Comparison of ENCODE assay signal across 1 cellular context in the genomic region with DNA sequence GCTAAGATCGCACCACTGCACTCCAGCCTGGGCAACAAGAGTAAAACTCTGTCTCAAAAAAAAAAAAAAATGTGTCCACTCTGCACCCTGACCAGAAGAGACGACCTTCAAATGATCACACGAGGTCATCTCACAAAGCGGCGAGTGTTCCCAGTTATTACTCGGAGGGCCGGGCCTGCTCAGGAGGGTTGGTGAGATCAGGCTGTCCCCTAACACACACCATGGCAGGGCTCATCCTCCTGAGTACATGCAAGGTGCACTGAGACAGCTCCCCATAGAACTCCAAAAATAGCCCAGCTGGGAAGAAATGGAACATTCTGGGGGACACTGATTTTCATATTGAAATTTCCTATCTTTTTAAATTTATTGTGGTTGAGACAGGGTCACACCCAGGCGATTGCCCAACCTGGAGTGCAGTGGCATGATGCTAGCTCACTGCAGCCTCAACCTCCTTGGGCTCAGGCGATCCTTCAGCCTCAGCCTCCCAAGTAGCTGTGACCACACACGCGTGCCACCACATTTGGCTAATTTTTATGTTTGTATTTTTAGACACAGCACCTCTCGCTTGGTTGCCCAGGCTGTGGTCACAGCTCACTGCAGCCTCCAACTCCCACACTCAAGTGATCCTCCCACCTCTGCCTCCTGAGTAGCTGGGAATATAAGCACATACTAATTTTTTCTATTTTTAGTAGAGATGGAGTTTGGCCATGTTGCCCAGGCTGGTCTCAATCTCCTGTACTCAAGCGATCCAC.
TF ChIP-seq lines count a peak whose summit lies in the region.

No MANE protein-coding gene starts in this region.

TF ChIP-seq in GM23338, 12 proteins besides CTCF, POLR2A, EP300 and RAD21 (continued from another document):
- TF ChIP-seq, protein P1, sequence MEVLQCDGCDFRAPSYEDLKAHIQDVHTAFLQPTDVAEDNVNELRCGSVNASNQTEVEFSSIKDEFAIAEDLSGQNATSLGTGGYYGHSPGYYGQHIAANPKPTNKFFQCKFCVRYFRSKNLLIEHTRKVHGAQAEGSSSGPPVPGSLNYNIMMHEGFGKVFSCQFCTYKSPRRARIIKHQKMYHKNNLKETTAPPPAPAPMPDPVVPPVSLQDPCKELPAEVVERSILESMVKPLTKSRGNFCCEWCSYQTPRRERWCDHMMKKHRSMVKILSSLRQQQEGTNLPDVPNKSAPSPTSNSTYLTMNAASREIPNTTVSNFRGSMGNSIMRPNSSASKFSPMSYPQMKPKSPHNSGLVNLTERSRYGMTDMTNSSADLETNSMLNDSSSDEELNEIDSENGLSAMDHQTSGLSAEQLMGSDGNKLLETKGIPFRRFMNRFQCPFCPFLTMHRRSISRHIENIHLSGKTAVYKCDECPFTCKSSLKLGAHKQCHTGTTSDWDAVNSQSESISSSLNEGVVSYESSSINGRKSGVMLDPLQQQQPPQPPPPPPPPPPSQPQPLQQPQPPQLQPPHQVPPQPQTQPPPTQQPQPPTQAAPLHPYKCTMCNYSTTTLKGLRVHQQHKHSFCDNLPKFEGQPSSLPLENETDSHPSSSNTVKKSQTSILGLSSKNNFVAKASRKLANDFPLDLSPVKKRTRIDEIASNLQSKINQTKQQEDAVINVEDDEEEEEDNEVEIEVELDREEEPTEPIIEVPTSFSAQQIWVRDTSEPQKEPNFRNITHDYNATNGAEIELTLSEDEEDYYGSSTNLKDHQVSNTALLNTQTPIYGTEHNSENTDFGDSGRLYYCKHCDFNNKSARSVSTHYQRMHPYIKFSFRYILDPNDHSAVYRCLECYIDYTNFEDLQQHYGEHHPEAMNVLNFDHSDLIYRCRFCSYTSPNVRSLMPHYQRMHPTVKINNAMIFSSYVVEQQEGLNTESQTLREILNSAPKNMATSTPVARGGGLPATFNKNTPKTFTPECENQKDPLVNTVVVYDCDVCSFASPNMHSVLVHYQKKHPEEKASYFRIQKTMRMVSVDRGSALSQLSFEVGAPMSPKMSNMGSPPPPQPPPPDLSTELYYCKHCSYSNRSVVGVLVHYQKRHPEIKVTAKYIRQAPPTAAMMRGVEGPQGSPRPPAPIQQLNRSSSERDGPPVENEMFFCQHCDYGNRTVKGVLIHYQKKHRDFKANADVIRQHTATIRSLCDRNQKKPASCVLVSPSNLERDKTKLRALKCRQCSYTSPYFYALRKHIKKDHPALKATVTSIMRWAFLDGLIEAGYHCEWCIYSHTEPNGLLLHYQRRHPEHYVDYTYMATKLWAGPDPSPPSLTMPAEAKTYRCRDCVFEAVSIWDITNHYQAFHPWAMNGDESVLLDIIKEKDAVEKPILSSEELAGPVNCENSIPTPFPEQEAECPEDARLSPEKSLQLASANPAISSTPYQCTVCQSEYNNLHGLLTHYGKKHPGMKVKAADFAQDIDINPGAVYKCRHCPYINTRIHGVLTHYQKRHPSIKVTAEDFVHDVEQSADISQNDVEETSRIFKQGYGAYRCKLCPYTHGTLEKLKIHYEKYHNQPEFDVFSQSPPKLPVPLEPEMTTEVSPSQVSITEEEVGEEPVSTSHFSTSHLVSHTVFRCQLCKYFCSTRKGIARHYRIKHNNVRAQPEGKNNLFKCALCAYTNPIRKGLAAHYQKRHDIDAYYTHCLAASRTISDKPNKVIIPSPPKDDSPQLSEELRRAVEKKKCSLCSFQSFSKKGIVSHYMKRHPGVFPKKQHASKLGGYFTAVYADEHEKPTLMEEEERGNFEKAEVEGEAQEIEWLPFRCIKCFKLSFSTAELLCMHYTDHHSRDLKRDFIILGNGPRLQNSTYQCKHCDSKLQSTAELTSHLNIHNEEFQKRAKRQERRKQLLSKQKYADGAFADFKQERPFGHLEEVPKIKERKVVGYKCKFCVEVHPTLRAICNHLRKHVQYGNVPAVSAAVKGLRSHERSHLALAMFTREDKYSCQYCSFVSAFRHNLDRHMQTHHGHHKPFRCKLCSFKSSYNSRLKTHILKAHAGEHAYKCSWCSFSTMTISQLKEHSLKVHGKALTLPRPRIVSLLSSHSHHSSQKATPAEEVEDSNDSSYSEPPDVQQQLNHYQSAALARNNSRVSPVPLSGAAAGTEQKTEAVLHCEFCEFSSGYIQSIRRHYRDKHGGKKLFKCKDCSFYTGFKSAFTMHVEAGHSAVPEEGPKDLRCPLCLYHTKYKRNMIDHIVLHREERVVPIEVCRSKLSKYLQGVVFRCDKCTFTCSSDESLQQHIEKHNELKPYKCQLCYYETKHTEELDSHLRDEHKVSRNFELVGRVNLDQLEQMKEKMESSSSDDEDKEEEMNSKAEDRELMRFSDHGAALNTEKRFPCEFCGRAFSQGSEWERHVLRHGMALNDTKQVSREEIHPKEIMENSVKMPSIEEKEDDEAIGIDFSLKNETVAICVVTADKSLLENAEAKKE (CRISPR knock-in tag; IDR thresholded peaks at IDR 0.05) = no peak
- TF ChIP-seq ZNF114 (CRISPR knock-in tag; IDR thresholded peaks at IDR 0.05) = no peak
- no peak for TF ChIP-seq POLR2AphosphoS5 (IDR thresholded peaks at IDR 0.05; ENCODE audit: low read depth)
- TF ChIP-seq STAT1 (IDR thresholded peaks at IDR 0.05; ENCODE audit: unreplicated experiment) = no peak
- no peak for TF ChIP-seq NANOG (IDR thresholded peaks at IDR 0.05; ENCODE audit: borderline replicate concordance)
